ENCODE assay signal across 1 cellular context in the genomic region with DNA sequence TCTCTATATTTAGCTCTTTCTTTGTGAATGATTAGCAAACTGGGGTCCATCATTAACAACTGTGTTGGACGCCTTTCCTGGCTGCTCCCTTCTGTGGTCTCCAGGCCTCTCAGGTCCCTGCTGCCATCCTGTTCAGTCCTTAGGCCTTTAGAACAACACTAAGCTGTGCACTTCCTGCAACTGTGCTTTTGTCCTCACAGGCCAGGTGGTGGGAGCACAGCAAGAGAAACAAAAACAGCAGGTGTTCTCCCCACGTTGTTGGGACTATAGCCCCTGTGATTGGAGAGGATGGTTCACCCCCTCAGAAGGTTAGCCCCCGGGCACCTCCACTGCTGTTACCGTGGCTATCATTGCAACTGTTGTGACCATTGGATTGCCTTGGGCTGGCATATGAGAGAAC.
TF ChIP-seq lines count a peak whose summit lies in the region.

No MANE protein-coding gene starts in this region.

TF ChIP-seq in GM23338, 12 proteins besides CTCF, POLR2A, EP300 and RAD21 (continued from another document):
- TF ChIP-seq, protein P1, sequence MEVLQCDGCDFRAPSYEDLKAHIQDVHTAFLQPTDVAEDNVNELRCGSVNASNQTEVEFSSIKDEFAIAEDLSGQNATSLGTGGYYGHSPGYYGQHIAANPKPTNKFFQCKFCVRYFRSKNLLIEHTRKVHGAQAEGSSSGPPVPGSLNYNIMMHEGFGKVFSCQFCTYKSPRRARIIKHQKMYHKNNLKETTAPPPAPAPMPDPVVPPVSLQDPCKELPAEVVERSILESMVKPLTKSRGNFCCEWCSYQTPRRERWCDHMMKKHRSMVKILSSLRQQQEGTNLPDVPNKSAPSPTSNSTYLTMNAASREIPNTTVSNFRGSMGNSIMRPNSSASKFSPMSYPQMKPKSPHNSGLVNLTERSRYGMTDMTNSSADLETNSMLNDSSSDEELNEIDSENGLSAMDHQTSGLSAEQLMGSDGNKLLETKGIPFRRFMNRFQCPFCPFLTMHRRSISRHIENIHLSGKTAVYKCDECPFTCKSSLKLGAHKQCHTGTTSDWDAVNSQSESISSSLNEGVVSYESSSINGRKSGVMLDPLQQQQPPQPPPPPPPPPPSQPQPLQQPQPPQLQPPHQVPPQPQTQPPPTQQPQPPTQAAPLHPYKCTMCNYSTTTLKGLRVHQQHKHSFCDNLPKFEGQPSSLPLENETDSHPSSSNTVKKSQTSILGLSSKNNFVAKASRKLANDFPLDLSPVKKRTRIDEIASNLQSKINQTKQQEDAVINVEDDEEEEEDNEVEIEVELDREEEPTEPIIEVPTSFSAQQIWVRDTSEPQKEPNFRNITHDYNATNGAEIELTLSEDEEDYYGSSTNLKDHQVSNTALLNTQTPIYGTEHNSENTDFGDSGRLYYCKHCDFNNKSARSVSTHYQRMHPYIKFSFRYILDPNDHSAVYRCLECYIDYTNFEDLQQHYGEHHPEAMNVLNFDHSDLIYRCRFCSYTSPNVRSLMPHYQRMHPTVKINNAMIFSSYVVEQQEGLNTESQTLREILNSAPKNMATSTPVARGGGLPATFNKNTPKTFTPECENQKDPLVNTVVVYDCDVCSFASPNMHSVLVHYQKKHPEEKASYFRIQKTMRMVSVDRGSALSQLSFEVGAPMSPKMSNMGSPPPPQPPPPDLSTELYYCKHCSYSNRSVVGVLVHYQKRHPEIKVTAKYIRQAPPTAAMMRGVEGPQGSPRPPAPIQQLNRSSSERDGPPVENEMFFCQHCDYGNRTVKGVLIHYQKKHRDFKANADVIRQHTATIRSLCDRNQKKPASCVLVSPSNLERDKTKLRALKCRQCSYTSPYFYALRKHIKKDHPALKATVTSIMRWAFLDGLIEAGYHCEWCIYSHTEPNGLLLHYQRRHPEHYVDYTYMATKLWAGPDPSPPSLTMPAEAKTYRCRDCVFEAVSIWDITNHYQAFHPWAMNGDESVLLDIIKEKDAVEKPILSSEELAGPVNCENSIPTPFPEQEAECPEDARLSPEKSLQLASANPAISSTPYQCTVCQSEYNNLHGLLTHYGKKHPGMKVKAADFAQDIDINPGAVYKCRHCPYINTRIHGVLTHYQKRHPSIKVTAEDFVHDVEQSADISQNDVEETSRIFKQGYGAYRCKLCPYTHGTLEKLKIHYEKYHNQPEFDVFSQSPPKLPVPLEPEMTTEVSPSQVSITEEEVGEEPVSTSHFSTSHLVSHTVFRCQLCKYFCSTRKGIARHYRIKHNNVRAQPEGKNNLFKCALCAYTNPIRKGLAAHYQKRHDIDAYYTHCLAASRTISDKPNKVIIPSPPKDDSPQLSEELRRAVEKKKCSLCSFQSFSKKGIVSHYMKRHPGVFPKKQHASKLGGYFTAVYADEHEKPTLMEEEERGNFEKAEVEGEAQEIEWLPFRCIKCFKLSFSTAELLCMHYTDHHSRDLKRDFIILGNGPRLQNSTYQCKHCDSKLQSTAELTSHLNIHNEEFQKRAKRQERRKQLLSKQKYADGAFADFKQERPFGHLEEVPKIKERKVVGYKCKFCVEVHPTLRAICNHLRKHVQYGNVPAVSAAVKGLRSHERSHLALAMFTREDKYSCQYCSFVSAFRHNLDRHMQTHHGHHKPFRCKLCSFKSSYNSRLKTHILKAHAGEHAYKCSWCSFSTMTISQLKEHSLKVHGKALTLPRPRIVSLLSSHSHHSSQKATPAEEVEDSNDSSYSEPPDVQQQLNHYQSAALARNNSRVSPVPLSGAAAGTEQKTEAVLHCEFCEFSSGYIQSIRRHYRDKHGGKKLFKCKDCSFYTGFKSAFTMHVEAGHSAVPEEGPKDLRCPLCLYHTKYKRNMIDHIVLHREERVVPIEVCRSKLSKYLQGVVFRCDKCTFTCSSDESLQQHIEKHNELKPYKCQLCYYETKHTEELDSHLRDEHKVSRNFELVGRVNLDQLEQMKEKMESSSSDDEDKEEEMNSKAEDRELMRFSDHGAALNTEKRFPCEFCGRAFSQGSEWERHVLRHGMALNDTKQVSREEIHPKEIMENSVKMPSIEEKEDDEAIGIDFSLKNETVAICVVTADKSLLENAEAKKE (CRISPR knock-in tag; IDR thresholded peaks at IDR 0.05), result no peak
- TF ChIP-seq, protein P2, sequence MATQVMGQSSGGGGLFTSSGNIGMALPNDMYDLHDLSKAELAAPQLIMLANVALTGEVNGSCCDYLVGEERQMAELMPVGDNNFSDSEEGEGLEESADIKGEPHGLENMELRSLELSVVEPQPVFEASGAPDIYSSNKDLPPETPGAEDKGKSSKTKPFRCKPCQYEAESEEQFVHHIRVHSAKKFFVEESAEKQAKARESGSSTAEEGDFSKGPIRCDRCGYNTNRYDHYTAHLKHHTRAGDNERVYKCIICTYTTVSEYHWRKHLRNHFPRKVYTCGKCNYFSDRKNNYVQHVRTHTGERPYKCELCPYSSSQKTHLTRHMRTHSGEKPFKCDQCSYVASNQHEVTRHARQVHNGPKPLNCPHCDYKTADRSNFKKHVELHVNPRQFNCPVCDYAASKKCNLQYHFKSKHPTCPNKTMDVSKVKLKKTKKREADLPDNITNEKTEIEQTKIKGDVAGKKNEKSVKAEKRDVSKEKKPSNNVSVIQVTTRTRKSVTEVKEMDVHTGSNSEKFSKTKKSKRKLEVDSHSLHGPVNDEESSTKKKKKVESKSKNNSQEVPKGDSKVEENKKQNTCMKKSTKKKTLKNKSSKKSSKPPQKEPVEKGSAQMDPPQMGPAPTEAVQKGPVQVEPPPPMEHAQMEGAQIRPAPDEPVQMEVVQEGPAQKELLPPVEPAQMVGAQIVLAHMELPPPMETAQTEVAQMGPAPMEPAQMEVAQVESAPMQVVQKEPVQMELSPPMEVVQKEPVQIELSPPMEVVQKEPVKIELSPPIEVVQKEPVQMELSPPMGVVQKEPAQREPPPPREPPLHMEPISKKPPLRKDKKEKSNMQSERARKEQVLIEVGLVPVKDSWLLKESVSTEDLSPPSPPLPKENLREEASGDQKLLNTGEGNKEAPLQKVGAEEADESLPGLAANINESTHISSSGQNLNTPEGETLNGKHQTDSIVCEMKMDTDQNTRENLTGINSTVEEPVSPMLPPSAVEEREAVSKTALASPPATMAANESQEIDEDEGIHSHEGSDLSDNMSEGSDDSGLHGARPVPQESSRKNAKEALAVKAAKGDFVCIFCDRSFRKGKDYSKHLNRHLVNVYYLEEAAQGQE (IDR thresholded peaks at IDR 0.05; ENCODE audit: unreplicated experiment), result no peak
- TF ChIP-seq EZH2phosphoT487 (IDR thresholded peaks at IDR 0.05; ENCODE audit: unreplicated experiment) (no peak), EZH2 (IDR thresholded peaks at IDR 0.05; ENCODE audit: low read depth, unreplicated experiment) (no peak), NANOG (IDR thresholded peaks at IDR 0.05; ENCODE audit: borderline replicate concordance) (no peak)
